2 cellular contexts compared by ENCODE assay signal in the genomic region with DNA sequence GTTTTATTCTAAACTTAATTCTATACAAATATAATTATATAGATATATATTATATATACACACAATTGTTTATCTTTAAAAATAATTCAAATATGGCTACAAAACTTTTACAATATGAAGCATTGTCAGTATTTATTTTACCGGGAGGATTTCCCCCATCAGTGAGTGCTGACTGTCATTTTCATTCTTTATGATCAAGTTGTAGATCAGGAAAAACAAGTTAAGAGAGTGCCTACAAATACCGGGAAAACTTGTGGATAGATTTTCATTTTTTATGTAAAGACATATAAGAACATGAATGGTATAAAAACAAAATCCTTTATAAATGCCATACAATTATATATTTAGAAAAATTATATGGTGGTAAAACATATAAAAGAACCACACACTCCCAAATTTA.
TF ChIP-seq lines count a peak whose summit lies in the region.

No MANE protein-coding gene starts in this region.

TF ChIP-seq in SK-N-SH, 30 proteins besides CTCF, POLR2A, EP300 and RAD21:
- no peak for TF ChIP-seq GABPA (IDR thresholded peaks at IDR 0.05; ENCODE audit: low read depth)
- no peak for TF ChIP-seq FOXM1 (IDR thresholded peaks at IDR 0.05; ENCODE audit: low read depth)
- no peak for TF ChIP-seq YY1 (IDR thresholded peaks at IDR 0.05; ENCODE audit: low read depth)

TF ChIP-seq in SK-N-SH treated with all-trans-retinoic acid at 6 μM for 48 hours, 23 proteins besides CTCF, POLR2A, EP300 and RAD21:
- TF ChIP-seq ZNF565 (CRISPR knock-in tag; conservative IDR thresholded peaks at IDR 0.05; ENCODE audit: low read depth), result no peak
- no peak for TF ChIP-seq CSDC2 (CRISPR knock-in tag; IDR thresholded peaks at IDR 0.05)
